22 cellular contexts compared by ENCODE assay signal in genomic region chr11:32705309-32706033, GRCh38.
DNase-seq lines count a peak whose midpoint lies in the region; ATAC-seq lines count a peak whose summit lies in the region.
"Had no signal": no experiment of that assay in that cellular context is flagged by ENCODE, and none has a peak within 500 bp of the region (broad histone marks: within the 10 kb centered on the region; RNA-seq: fewer than 3 reads in every experiment).

No MANE protein-coding gene starts in this region.

- H2BK15ac ChIP-seq in neuronal stem cell (ENCODE audit: low read length): no peak overlapping the region

- peak in 1 of 2 donors; percentile 31 for ATAC-seq in right cardiac atrium
- ATAC-seq in Right ventricle myocardium superior (ENCODE audit: poor library complexity): no peak
- no peak for ATAC-seq in GM21515 (IDR thresholded peaks at IDR 0.05; ENCODE audit: unreplicated experiment)
- ATAC-seq: CD8-positive, alpha-beta T cell; GM12878 had no signal

- no peak overlapping the region for H4K91ac ChIP-seq in neuronal stem cell (ENCODE audit: low read depth, low read length, poor library complexity)

- no peak overlapping the region for H2BK120ac ChIP-seq in neuronal stem cell (ENCODE audit: low read depth, low read length)

- H3K36me3 ChIP-seq in MG63 (no peaks in the 10 kb centered on the region), neuronal stem cell (replicated peaks in 1 of 2; ENCODE audit: control insufficient read depth in 2 of 2, insufficient read depth in 2 of 2, low read length in 2 of 2) (no peaks in the 10 kb centered on the region)

- no peaks in the 10 kb centered on the region for H3K9me3 ChIP-seq in right cardiac atrium (ENCODE audit: control insufficient read depth, low read length)
- H3K9me3 ChIP-seq in MG63: no peaks in the 10 kb centered on the region
- H3K9me3 ChIP-seq in neuronal stem cell (replicated peaks in 1 of 2; ENCODE audit: control insufficient read depth in 2 of 2, insufficient read depth in 1 of 2, low read depth in 1 of 2, low read length in 2 of 2): peaks cover 0 to 4% of the 10 kb centered on the region in 2 donors

- H2BK12ac ChIP-seq in neuronal stem cell (ENCODE audit: low read length): no peak overlapping the region

- peaks cover 2% of the 10 kb centered on the region for H3K79me1 ChIP-seq in neuronal stem cell (ENCODE audit: low read depth, low read length)

- intact Hi-C loops in right cardiac atrium (cut with DNase I): no loop called here
- intact Hi-C loops in Right ventricle myocardium superior (cut with DNase I): no loop called here

- no peak overlapping the region for H3K23ac ChIP-seq in neuronal stem cell (ENCODE audit: low read depth, low read length, poor library complexity)

- no peaks in the 10 kb centered on the region for H3K4me1 ChIP-seq in right cardiac atrium (ENCODE audit: control insufficient read depth, insufficient read depth, low read length)
- H3K4me1 ChIP-seq in neuronal stem cell (ENCODE audit: control insufficient read depth in 2 of 2, insufficient read depth in 1 of 2, low read depth in 1 of 2, low read length in 2 of 2): no peaks in the 10 kb centered on the region

- no peak overlapping the region for H2AK5ac ChIP-seq in neuronal stem cell (ENCODE audit: low read depth, low read length)

- no peak overlapping the region for H3K27ac ChIP-seq in right cardiac atrium (ENCODE audit: low read length)
- H3K27ac ChIP-seq in neuronal stem cell (replicated peaks; ENCODE audit: low read length): no peak overlapping the region
- H3K27ac ChIP-seq: C4-2B had no signal

- no peak overlapping the region for H3K4ac ChIP-seq in neuronal stem cell (ENCODE audit: low read length)

- H3K4me3 ChIP-seq in right cardiac atrium (ENCODE audit: low read length) (no peak overlapping the region), MG63 (no peak overlapping the region), neuronal stem cell (ENCODE audit: low read length in 2 of 2) (no peak overlapping the region)
- H3K4me3 ChIP-seq: GM12878 had no signal

- H2AFZ ChIP-seq in neuronal stem cell (ENCODE audit: low read length): no peak overlapping the region

- 83% methylated on average over 12 of the region's 12 CpGs for WGBS in right cardiac atrium
- no CpG with 5 or more reads among the region's 12 CpGs for WGBS in neuronal stem cell (ENCODE audit: extremely low coverage in 2 of 2, insufficient read length in 2 of 2, insufficient replicate concordance in 1 of 2), 2 donors

- H2BK5ac ChIP-seq in neuronal stem cell (ENCODE audit: low read length): no peak overlapping the region

- DNase-seq in right cardiac atrium (peak in 2 of 3 donors; percentile 10 to 59), Right ventricle myocardium superior (no peak), MG63 (peak; percentile 39), ecto neural progenitor cell (ENCODE audit: low spot score) (peak; percentile 49), neuronal stem cell (ENCODE audit: low spot score) (no peak), 8988T (no peak), midbrain (lab: John Stamatoyannopoulos, UW) (no peak)
- DNase-seq: Caco-2; CD8-positive, alpha-beta T cell; DMS 273 treated with DMSO at 0.1 percent for 48 hours; DMS79; EL; GDM1; GOT3; HCEC 1CT; KBM-7; NCI-H2029; NCI-H524 treated with DMSO at 0.1 percent for 48 hours; SW 1271 had no signal

- H3K27me3 ChIP-seq in right cardiac atrium (ENCODE audit: control insufficient read depth, insufficient read depth) (no peaks in the 10 kb centered on the region), MG63 (no peaks in the 10 kb centered on the region), neuronal stem cell (ENCODE audit: control insufficient read depth in 3 of 3, insufficient read depth in 3 of 3, low read depth in 1 of 3, low read length in 3 of 3) (no peaks in the 10 kb centered on the region)

- no peak overlapping the region for H3K18ac ChIP-seq in neuronal stem cell (ENCODE audit: low read length)

- H4K8ac ChIP-seq in neuronal stem cell (ENCODE audit: low read depth, low read length): no peak overlapping the region

- H3K9ac ChIP-seq in neuronal stem cell (ENCODE audit: low read depth, low read length, poor library complexity): peak overlapping the region; percentile 44

- H3K4me2 ChIP-seq in neuronal stem cell (ENCODE audit: insufficient read depth, low read length, poor library complexity, severe bottlenecking): no peak overlapping the region

- peak overlapping the region; percentile 31 for H3K14ac ChIP-seq in neuronal stem cell (ENCODE audit: low read length)

Comparison
In these comparisons a context has a peak if more than half of its experiments do, and no peak if none do; other contexts are left out.
1. DNase-seq: peak in right cardiac atrium (2 of 3), MG63 (single experiment) and ecto neural progenitor cell (single experiment); none in Right ventricle myocardium superior (single experiment), neuronal stem cell (single experiment), 8988T (single experiment) and midbrain (single experiment).